13 cellular contexts compared by ENCODE assay signal in the genomic region with DNA sequence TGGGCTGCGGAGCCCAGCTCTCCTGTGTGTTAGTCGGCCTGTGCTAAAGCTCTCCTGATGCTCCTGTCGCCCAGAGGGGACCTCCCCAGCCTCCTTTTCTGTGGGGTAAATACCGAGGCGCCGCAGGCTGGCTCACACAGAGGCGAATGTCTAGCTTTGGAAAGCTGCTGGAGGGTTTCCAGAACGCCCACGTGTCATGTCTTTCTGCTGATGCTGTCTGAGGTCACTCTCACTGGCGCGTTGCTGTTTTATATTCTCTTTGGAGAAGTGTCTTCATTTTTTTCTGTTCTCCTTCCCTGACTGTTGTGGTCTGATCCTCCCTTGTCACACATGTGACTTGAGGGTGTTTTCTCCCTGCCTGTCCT.
DNase-seq lines count a peak whose midpoint lies in the region; ATAC-seq and TF ChIP-seq lines count a peak whose summit lies in the region.
"Had no signal": no experiment of that assay in that cellular context is flagged by ENCODE, and none has a peak within 500 bp of the region (broad histone marks: within the 10 kb centered on the region; RNA-seq: fewer than 3 reads in every experiment).

No MANE protein-coding gene starts in this region.

- POLR2A ChIA-PET in activated naive CD8-positive, alpha-beta T cell treated with anti-CD3 and anti-CD28 coated beads, Interleukin-2, amount 10 ng/mL, durations not matched to agents 7 days and 5 days (lab: Charles Lee) = no interaction called here

- 56 to 73% (median 62%) methylated on average over 10 to 11 of the region's 11 CpGs for WGBS in psoas muscle, 3 donors

- H3K4me3 Mint-ChIP-seq in activated naive CD8-positive, alpha-beta T cell treated with anti-CD3 and anti-CD28 coated beads, Interleukin-2, amount 10 ng/mL, durations not matched to agents 7 days and 5 days = no peak overlapping the region

- no peaks in the 10 kb centered on the region for H3K4me1 Mint-ChIP-seq in activated naive CD8-positive, alpha-beta T cell treated with anti-CD3 and anti-CD28 coated beads, Interleukin-2, amount 10 ng/mL, durations not matched to agents 7 days and 5 days

- intact Hi-C loops in psoas muscle (cut with DNase I) = no loop called here

- peaks cover 17% of the 10 kb centered on the region for H3K36me3 Mint-ChIP-seq in activated naive CD8-positive, alpha-beta T cell treated with anti-CD3 and anti-CD28 coated beads, Interleukin-2, amount 10 ng/mL, durations not matched to agents 7 days and 5 days

- no peaks in the 10 kb centered on the region for H3K4me1 ChIP-seq in BE2C
- H3K4me1 ChIP-seq in psoas muscle = no peaks in the 10 kb centered on the region

- H3K27me3 Mint-ChIP-seq in activated naive CD8-positive, alpha-beta T cell treated with anti-CD3 and anti-CD28 coated beads, Interleukin-2, amount 10 ng/mL, durations not matched to agents 7 days and 5 days = no peaks in the 10 kb centered on the region

- H3K36me3 ChIP-seq in BE2C = peaks cover 38% of the 10 kb centered on the region
- peaks cover 0 to 76% of the 10 kb centered on the region in 2 donors for H3K36me3 ChIP-seq in psoas muscle (ENCODE audit: insufficient read depth in 1 of 2, low read depth in 1 of 2)

- peak overlapping the region; percentile 16 for H3K27ac ChIP-seq in psoas muscle
- H3K27ac ChIP-seq: hepatocyte, HL-60 had no signal

- no peak overlapping the region for H3K27ac Mint-ChIP-seq in activated naive CD8-positive, alpha-beta T cell treated with anti-CD3 and anti-CD28 coated beads, Interleukin-2, amount 10 ng/mL, durations not matched to agents 7 days and 5 days

- ATAC-seq in activated naive CD8-positive, alpha-beta T cell treated with anti-CD3 and anti-CD28 coated beads, Interleukin-2, amount 10 ng/mL, durations not matched to agents 7 days and 5 days (ENCODE audit: low read depth) = no peak
- peak; percentile 38 to 64 (median 51) for ATAC-seq in psoas muscle
- ATAC-seq in GM19328 (IDR thresholded peaks at IDR 0.05; ENCODE audit: unreplicated experiment) = no peak

- TF ChIP-seq CTCF in BE2C (IDR thresholded peaks at IDR 0.05; ENCODE audit: low read depth, low read length) (no peak), foreskin fibroblast (IDR thresholded peaks at IDR 0.05; ENCODE audit: low read depth, low read length) (no peak), psoas muscle (IDR thresholded peaks at IDR 0.05) (no peak)

- no peaks in the 10 kb centered on the region for H3K9me3 Mint-ChIP-seq in activated naive CD8-positive, alpha-beta T cell treated with anti-CD3 and anti-CD28 coated beads, Interleukin-2, amount 10 ng/mL, durations not matched to agents 7 days and 5 days

- DNase-seq in BE2C (peak; percentile 34), foreskin fibroblast (peak; percentile 71 to 88), psoas muscle (peak; percentile 82 to 84), COR-L47 (lab: John Stamatoyannopoulos, UW) (no peak), cerebellar nuclear complex (lab: John Stamatoyannopoulos, UW) (no peak), NCI-H1436 (lab: John Stamatoyannopoulos, UW) (no peak)
- DNase-seq in activated naive CD8-positive, alpha-beta T cell treated with anti-CD3 and anti-CD28 coated beads, Interleukin-2, amount 10 ng/mL, durations not matched to agents 7 days and 5 days = peak; percentile 2
- DNase-seq: activated CD4-positive, alpha-beta T cell treated with anti-CD3 and anti-CD28 coated beads, Interleukin-2, amount 50 U/mL, for 1 hour; NCI-H524; small intestine had no signal

- no peaks in the 10 kb centered on the region for H3K9me3 ChIP-seq in BE2C
- H3K9me3 ChIP-seq in psoas muscle = no peaks in the 10 kb centered on the region

- H3K27me3 ChIP-seq in BE2C (no peaks in the 10 kb centered on the region), psoas muscle (ENCODE audit: insufficient read depth in 3 of 3, low read length in 2 of 3) (no peaks in the 10 kb centered on the region)
- H3K27me3 ChIP-seq: hepatocyte had no signal

- H3K4me3 ChIP-seq in BE2C (ENCODE audit: low read depth, low read length) (no peak overlapping the region), foreskin fibroblast (ENCODE audit: low read depth in 1 of 2, low read length in 2 of 2) (no peak overlapping the region), psoas muscle (no peak overlapping the region)
- H3K4me3 ChIP-seq: hepatocyte had no signal

Comparison
In these comparisons a context has a peak if more than half of its experiments do, and no peak if none do; other contexts are left out.
1. DNase-seq: peak in BE2C (single experiment), activated naive CD8-positive, alpha-beta T cell treated with anti-CD3 and anti-CD28 coated beads, Interleukin-2, amount 10 ng/mL, durations not matched to agents 7 days and 5 days (single experiment), foreskin fibroblast (2 of 2) and psoas muscle (2 of 2); none in COR-L47 (single experiment), cerebellar nuclear complex (0 of 2) and NCI-H1436 (single experiment).
2. ATAC-seq: peak in psoas muscle (4 of 4); none in activated naive CD8-positive, alpha-beta T cell treated with anti-CD3 and anti-CD28 coated beads, Interleukin-2, amount 10 ng/mL, durations not matched to agents 7 days and 5 days (single experiment) and GM19328 (single experiment).